ENCODE assay signal across 1 cellular context in the genomic region with DNA sequence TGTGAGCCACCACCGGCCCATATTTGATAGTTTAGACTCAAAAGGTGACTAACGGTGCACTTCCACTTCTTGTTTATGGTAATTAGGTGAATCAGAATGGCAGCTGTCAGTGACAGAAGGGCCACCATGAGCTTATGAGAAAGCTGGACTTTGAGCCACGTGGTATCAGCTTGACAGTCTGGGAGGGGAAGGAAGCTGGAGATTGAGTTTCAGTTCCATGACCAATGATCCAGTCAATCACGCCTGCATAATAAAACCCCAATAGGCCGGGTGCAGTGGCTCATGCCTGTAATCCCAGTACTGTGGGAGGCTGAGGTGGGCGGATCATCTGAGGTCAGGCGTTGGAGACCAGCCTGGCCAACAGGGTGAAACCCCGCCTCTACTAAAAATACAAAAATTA.
TF ChIP-seq lines count a peak whose summit lies in the region.

No MANE protein-coding gene starts in this region.

TF ChIP-seq in HepG2, 621 proteins besides CTCF, POLR2A, EP300 and RAD21:
- TF ChIP-seq, protein P1, sequence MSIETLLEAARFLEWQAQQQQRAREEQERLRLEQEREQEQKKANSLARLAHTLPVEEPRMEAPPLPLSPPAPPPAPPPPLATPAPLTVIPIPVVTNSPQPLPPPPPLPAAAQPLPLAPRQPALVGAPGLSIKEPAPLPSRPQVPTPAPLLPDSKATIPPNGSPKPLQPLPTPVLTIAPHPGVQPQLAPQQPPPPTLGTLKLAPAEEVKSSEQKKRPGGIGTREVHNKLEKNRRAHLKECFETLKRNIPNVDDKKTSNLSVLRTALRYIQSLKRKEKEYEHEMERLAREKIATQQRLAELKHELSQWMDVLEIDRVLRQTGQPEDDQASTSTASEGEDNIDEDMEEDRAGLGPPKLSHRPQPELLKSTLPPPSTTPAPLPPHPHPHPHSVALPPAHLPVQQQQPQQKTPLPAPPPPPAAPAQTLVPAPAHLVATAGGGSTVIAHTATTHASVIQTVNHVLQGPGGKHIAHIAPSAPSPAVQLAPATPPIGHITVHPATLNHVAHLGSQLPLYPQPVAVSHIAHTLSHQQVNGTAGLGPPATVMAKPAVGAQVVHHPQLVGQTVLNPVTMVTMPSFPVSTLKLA (IDR thresholded peaks at IDR 0.05), result peak; percentile 38; the same call in 1 of the 2 replicates
- TF ChIP-seq HNF4A (CRISPR knock-in tag; IDR thresholded peaks at IDR 0.05) (peak; percentile 51), ZNF644 (CRISPR knock-in tag; IDR thresholded peaks at IDR 0.05; ENCODE audit: low read depth) (0 out of 2 replicates have a peak, but pooled peaks have one; percentile 29), SALL1 (CRISPR knock-in tag; IDR thresholded peaks at IDR 0.05) (no peak), ZNF790 (CRISPR knock-in tag; IDR thresholded peaks at IDR 0.05; ENCODE audit: borderline replicate concordance) (no peak), RBFOX2 (IDR thresholded peaks at IDR 0.05; ENCODE audit: low read depth, low read length) (no peak), GRHL1 (CRISPR knock-in tag; conservative IDR thresholded peaks at IDR 0.05) (no peak), TGIF2 (CRISPR knock-in tag; IDR thresholded peaks at IDR 0.05) (no peak)
